In genomic region chr12:113259499-113259953, GRCh38 we compare ENCODE assay signal across 8 cellular contexts. TPM values are rescaled to one million over a fixed set of nuclear protein-coding genes. Genes with fewer than 3 reads are reported as not detected.
A peak's percentile ranks its signal among the peaks of the same experiment; 100 is the strongest.
DNase-seq lines count a peak whose midpoint lies in the region; ATAC-seq and TF ChIP-seq lines count a peak whose summit lies in the region.

No MANE protein-coding gene starts in this region.

- no peaks in the 10 kb centered on the region for H3K27me3 ChIP-seq in CD4-positive, CD25-positive, alpha-beta regulatory T cell (ENCODE audit: control insufficient read depth, insufficient read depth, low read length)
- H3K27me3 ChIP-seq in mesendoderm (ENCODE audit: insufficient read depth, low read length, poor library complexity) (no peaks in the 10 kb centered on the region), uterus (no peaks in the 10 kb centered on the region)

- peaks cover 23% of the 10 kb centered on the region for H3K36me3 Mint-ChIP-seq in CD4-positive, CD25-positive, alpha-beta regulatory T cell

- TF ChIP-seq CTCF in uterus (IDR thresholded peaks at IDR 0.05) = no peak

- H3K23ac ChIP-seq in mesendoderm (ENCODE audit: low read length) = no peak overlapping the region

- H3K9ac ChIP-seq in mesendoderm (ENCODE audit: low read length) = no peak overlapping the region

- H2AK5ac ChIP-seq in mesendoderm (ENCODE audit: low read length) = no peak overlapping the region

- no peaks in the 10 kb centered on the region for H3K27me3 Mint-ChIP-seq in CD4-positive, CD25-positive, alpha-beta regulatory T cell
- H3K27me3 Mint-ChIP-seq in stimulated activated naive CD8-positive, alpha-beta T cell treated with anti-CD3 and anti-CD28 coated beads, Interleukin-15, amount 100 ng/mL, for 72 hours = no peaks in the 10 kb centered on the region

- ATAC-seq in CD4-positive, CD25-positive, alpha-beta regulatory T cell (ENCODE audit: low read depth in 2 of 2) = no peak
- ATAC-seq in stimulated activated naive CD8-positive, alpha-beta T cell treated with anti-CD3 and anti-CD28 coated beads, Interleukin-15, amount 100 ng/mL, for 72 hours = no peak
- ATAC-seq in HG03354 (IDR thresholded peaks at IDR 0.05; ENCODE audit: poor library complexity, severe bottlenecking, unreplicated experiment) = no peak
- no peak for ATAC-seq in GM21528 (IDR thresholded peaks at IDR 0.05; ENCODE audit: low FRiP score, unreplicated experiment)

- whole genome bisulfite sequencing in mesendoderm (ENCODE audit: extremely low coverage, insufficient coverage, low lambda C conversion rate) = no CpG with 5 or more reads among the region's 2 CpGs

- H4K8ac ChIP-seq in mesendoderm (ENCODE audit: low read depth, low read length) = no peak overlapping the region

- peaks cover 3% of the 10 kb centered on the region for H3K36me3 ChIP-seq in CD4-positive, CD25-positive, alpha-beta regulatory T cell (ENCODE audit: control insufficient read depth, insufficient read depth, low read length)
- H3K36me3 ChIP-seq in mesendoderm (ENCODE audit: control insufficient read depth, insufficient read depth, low read length) = no peaks in the 10 kb centered on the region
- no peaks in the 10 kb centered on the region for H3K36me3 ChIP-seq in uterus

- no peak overlapping the region for H3K56ac ChIP-seq in mesendoderm (ENCODE audit: low read length)

- no peak overlapping the region for H2BK120ac ChIP-seq in mesendoderm (ENCODE audit: low read depth, low read length)

- H3K9me3 Mint-ChIP-seq in CD4-positive, CD25-positive, alpha-beta regulatory T cell = no peaks in the 10 kb centered on the region
- no peaks in the 10 kb centered on the region for H3K9me3 Mint-ChIP-seq in stimulated activated naive CD8-positive, alpha-beta T cell treated with anti-CD3 and anti-CD28 coated beads, Interleukin-15, amount 100 ng/mL, for 72 hours

- H2BK15ac ChIP-seq in mesendoderm (replicated peaks; ENCODE audit: low read depth) = no peak overlapping the region

- no peaks in the 10 kb centered on the region for H3K9me3 ChIP-seq in CD4-positive, CD25-positive, alpha-beta regulatory T cell (ENCODE audit: control insufficient read depth in 2 of 2, low read length in 2 of 2)
- H3K9me3 ChIP-seq in uterus = no peaks in the 10 kb centered on the region

- peaks cover 21% of the 10 kb centered on the region for H3K4me1 ChIP-seq in CD4-positive, CD25-positive, alpha-beta regulatory T cell (ENCODE audit: control insufficient read depth, insufficient read depth, low read length, poor library complexity, severe bottlenecking)
- H3K4me1 ChIP-seq in mesendoderm (ENCODE audit: control insufficient read depth, low read depth, low read length) (no peaks in the 10 kb centered on the region), uterus (no peaks in the 10 kb centered on the region)

- no peak overlapping the region for H2BK5ac ChIP-seq in mesendoderm (ENCODE audit: low read length)

- no peak for DNase-seq in CD4-positive, CD25-positive, alpha-beta regulatory T cell
- DNase-seq in NCI-H2227 (lab: John Stamatoyannopoulos, UW; ENCODE audit: unreplicated experiment) (peak; percentile 31), mesendoderm (peak; percentile 72), uterus (peak; percentile 87 to 88)
- no peak for DNase-seq in stimulated activated naive CD8-positive, alpha-beta T cell treated with anti-CD3 and anti-CD28 coated beads, Interleukin-15, amount 100 ng/mL, for 72 hours

- no peak overlapping the region for H3K18ac ChIP-seq in mesendoderm (ENCODE audit: low read length)

- H3K4ac ChIP-seq in mesendoderm (ENCODE audit: low read depth, low read length) = no peak overlapping the region

- H3K27ac ChIP-seq in CD4-positive, CD25-positive, alpha-beta regulatory T cell (ENCODE audit: insufficient read depth, low read length, poor library complexity, severe bottlenecking) = no peak overlapping the region
- peak overlapping the region; percentile 95 for H3K27ac ChIP-seq in cingulate gyrus (ENCODE audit: low read depth, low read length)
- H3K27ac ChIP-seq in mesendoderm (ENCODE audit: low read depth, low read length) = no peak overlapping the region
- H3K27ac ChIP-seq in uterus = peak overlapping the region; percentile 70 to 74

- H3K79me1 ChIP-seq in mesendoderm (ENCODE audit: low read length) = no peaks in the 10 kb centered on the region

- TF ChIP-seq POLR2A in uterus (IDR thresholded peaks at IDR 0.05) = peak in 1 of 2 donors; percentile 10

- no peak overlapping the region for H3K4me2 ChIP-seq in mesendoderm (ENCODE audit: low read length)

- H3K4me3 Mint-ChIP-seq in CD4-positive, CD25-positive, alpha-beta regulatory T cell = peak overlapping the region in 1 of 4 donors; percentile 33
- H3K4me3 Mint-ChIP-seq in stimulated activated naive CD8-positive, alpha-beta T cell treated with anti-CD3 and anti-CD28 coated beads, Interleukin-15, amount 100 ng/mL, for 72 hours = no peak overlapping the region

- intact Hi-C loops in uterus (cut with DNase I; ENCODE audit: low total_unique reads) = no loop called here

- no peak overlapping the region for H4K5ac ChIP-seq in mesendoderm (ENCODE audit: low read length)

- no peaks in the 10 kb centered on the region for H3K79me2 ChIP-seq in mesendoderm (ENCODE audit: control insufficient read depth, insufficient read depth, low read length)

- H3K4me3 ChIP-seq in CD4-positive, CD25-positive, alpha-beta regulatory T cell (ENCODE audit: low read depth, low read length) = no peak overlapping the region
- H3K4me3 ChIP-seq in mesendoderm (ENCODE audit: low read length) (no peak overlapping the region), uterus (no peak overlapping the region)

- H3K27ac Mint-ChIP-seq in CD4-positive, CD25-positive, alpha-beta regulatory T cell = peak overlapping the region; percentile 86 to 97 (median 89)
- no peak overlapping the region for H3K27ac Mint-ChIP-seq in stimulated activated naive CD8-positive, alpha-beta T cell treated with anti-CD3 and anti-CD28 coated beads, Interleukin-15, amount 100 ng/mL, for 72 hours

- H3K4me1 Mint-ChIP-seq in CD4-positive, CD25-positive, alpha-beta regulatory T cell = peaks cover 15 to 47% (median 18%) of the 10 kb centered on the region in 4 donors
- H3K4me1 Mint-ChIP-seq in stimulated activated naive CD8-positive, alpha-beta T cell treated with anti-CD3 and anti-CD28 coated beads, Interleukin-15, amount 100 ng/mL, for 72 hours = peaks cover 53% of the 10 kb centered on the region

RNA-seq across cellular contexts. Expression of gene TPCN1, which starts 38.3 kb away (rescaled TPM):
- total RNA-seq in CD4-positive, CD25-positive, alpha-beta regulatory T cell = 44.9 TPM
- polyA plus RNA-seq in CD4-positive, CD25-positive, alpha-beta regulatory T cell = 1 to 10 TPM; 5.2 to 9.5 (median 8.4) TPM
- 6.1 TPM for polyA plus RNA-seq in mesendoderm (2013, experiment 1 of 2)
- 7.0 TPM for polyA plus RNA-seq in mesendoderm (2013, experiment 2 of 2)
- 10 to 100 TPM; 21.4 to 79.8 (median 52.9) TPM for total RNA-seq in uterus

Comparison
In these comparisons a context has a peak if more than half of its experiments do, and no peak if none do; other contexts are left out.
1. DNase-seq: peak in NCI-H2227 (single experiment), mesendoderm (single experiment) and uterus (2 of 2); none in CD4-positive, CD25-positive, alpha-beta regulatory T cell (0 of 3) and stimulated activated naive CD8-positive, alpha-beta T cell treated with anti-CD3 and anti-CD28 coated beads, Interleukin-15, amount 100 ng/mL, for 72 hours (0 of 2).
2. H3K27ac ChIP-seq: peak in cingulate gyrus (single experiment) and uterus (2 of 2); none in CD4-positive, CD25-positive, alpha-beta regulatory T cell (single experiment) and mesendoderm (single experiment).
3. H3K27ac Mint-ChIP-seq: peak in CD4-positive, CD25-positive, alpha-beta regulatory T cell (3 of 3); none in stimulated activated naive CD8-positive, alpha-beta T cell treated with anti-CD3 and anti-CD28 coated beads, Interleukin-15, amount 100 ng/mL, for 72 hours (0 of 2).